ENCODE assay signal across 10 cellular contexts in genomic region chr2:240134956-240135520, GRCh38. TPM values are rescaled to one million over a fixed set of nuclear protein-coding genes. Genes with fewer than 3 reads are reported as not detected.
DNase-seq lines count a peak whose midpoint lies in the region; ATAC-seq and TF ChIP-seq lines count a peak whose summit lies in the region.
"Had no signal": no experiment of that assay in that cellular context is flagged by ENCODE, and none has a peak within 500 bp of the region (broad histone marks: within the 10 kb centered on the region; RNA-seq: fewer than 3 reads in every experiment).

No MANE protein-coding gene starts in this region.

- peaks cover 42% of the 10 kb centered on the region for H3K36me3 ChIP-seq in DND-41 (ENCODE audit: insufficient read depth, low read length)
- peaks cover 28% of the 10 kb centered on the region for H3K36me3 ChIP-seq in SK-N-MC (ENCODE audit: insufficient read depth, low read length)
- H3K36me3 ChIP-seq in trophoblast cell (ENCODE audit: control insufficient read depth in 1 of 2, insufficient read depth in 2 of 2, low read length in 2 of 2) = peaks cover 32 to 35% of the 10 kb centered on the region in 2 experiments

- H2AFZ ChIP-seq in DND-41 (ENCODE audit: low read depth, low read length) (peak overlapping the region; percentile 100; the same call in 1 of the 2 replicates), trophoblast cell (ENCODE audit: insufficient read depth, low read length, poor library complexity) (peak overlapping the region; percentile 13)

- H4K12ac ChIP-seq in trophoblast cell (ENCODE audit: low read depth, low read length) = peak overlapping the region; percentile 36

- WGBS in trophoblast cell (ENCODE audit: extremely low coverage, insufficient coverage, insufficient read length) = no CpG with 5 or more reads among the region's 15 CpGs

- peak overlapping the region; percentile 5 for H3K18ac ChIP-seq in trophoblast cell (ENCODE audit: low read length)

- H3K9me3 ChIP-seq in DND-41 (ENCODE audit: insufficient read depth, low read length, severe bottlenecking) (no peaks in the 10 kb centered on the region), SK-N-MC (ENCODE audit: low read depth, low read length) (no peaks in the 10 kb centered on the region), trophoblast cell (ENCODE audit: insufficient read depth, low read depth, low read length) (peaks cover 3% of the 10 kb centered on the region)
- H3K9me3 ChIP-seq: mucosa of descending colon had no signal

- H3K14ac ChIP-seq in trophoblast cell (ENCODE audit: low read length) = no peak overlapping the region

- H4K20me1 ChIP-seq in DND-41 (ENCODE audit: insufficient read depth, low read length) = peaks cover 15% of the 10 kb centered on the region

- ATAC-seq in DND-41 (ENCODE audit: insufficient read depth, low read depth) = no peak
- no peak for ATAC-seq in HG03520 (IDR thresholded peaks at IDR 0.05; ENCODE audit: unreplicated experiment)

- H3K9ac ChIP-seq in DND-41 (ENCODE audit: low read depth, low read length) = peak overlapping the region; percentile 92
- peak overlapping the region; percentile 95 for H3K9ac ChIP-seq in SK-N-MC (ENCODE audit: insufficient read length)
- H3K9ac ChIP-seq in trophoblast cell (ENCODE audit: low read length) = peak overlapping the region; percentile 84

- no peak for TF ChIP-seq CTCF in DND-41 (IDR thresholded peaks at IDR 0.05; ENCODE audit: borderline replicate concordance, extremely low read depth, low read length, poor library complexity, severe bottlenecking)
- TF ChIP-seq CTCF in fibroblast of the aortic adventitia (IDR thresholded peaks at IDR 0.05; ENCODE audit: insufficient read depth, low read length) = no peak

- peak; percentile 4 for DNase-seq in DND-41
- DNase-seq in SK-N-MC (ENCODE audit: low read depth, low spot score) = no peak
- DNase-seq in fibroblast of the aortic adventitia (ENCODE audit: low read depth) = no peak
- no peak for DNase-seq in trophoblast cell
- no peak for DNase-seq in T-helper 9 cell
- no peak for DNase-seq in NCI-H2081 treated with DMSO at 0.1 percent for 48 hours (lab: John Stamatoyannopoulos, UW)
- no peak for DNase-seq in SW480 (ENCODE audit: low spot score)
- DNase-seq: mucosa of descending colon, T1000 had no signal

- no peak overlapping the region for H3K23ac ChIP-seq in trophoblast cell (ENCODE audit: low read length)

- H3K79me1 ChIP-seq in trophoblast cell (ENCODE audit: low read length) = peaks cover 7% of the 10 kb centered on the region

- H2BK120ac ChIP-seq in trophoblast cell (ENCODE audit: insufficient read depth, low read length, poor library complexity) = no peak overlapping the region

- no peak overlapping the region for H2AK5ac ChIP-seq in trophoblast cell (ENCODE audit: low read length)

- H2BK5ac ChIP-seq in trophoblast cell (ENCODE audit: low read depth, low read length, poor library complexity) = no peak overlapping the region

- H3K4ac ChIP-seq in trophoblast cell (ENCODE audit: low read depth, low read length) = peak overlapping the region; percentile 85

- H3K27me3 ChIP-seq in DND-41 (ENCODE audit: insufficient read depth, low read length, poor library complexity) = no peaks in the 10 kb centered on the region
- H3K27me3 ChIP-seq in trophoblast cell (ENCODE audit: insufficient read depth, low read length) = no peaks in the 10 kb centered on the region

- peaks cover 26% of the 10 kb centered on the region for H3K4me1 ChIP-seq in DND-41 (ENCODE audit: insufficient read depth, low read length)
- H3K4me1 ChIP-seq in trophoblast cell (ENCODE audit: control insufficient read depth in 1 of 2, insufficient read depth in 2 of 2, low read length in 2 of 2) = peaks cover 12 to 14% of the 10 kb centered on the region in 2 experiments

- no peak overlapping the region for H4K91ac ChIP-seq in trophoblast cell (ENCODE audit: low read depth, low read length)

- H4K8ac ChIP-seq in trophoblast cell (ENCODE audit: low read depth, low read length) = no peak overlapping the region

- peak overlapping the region; percentile 91 to 93 for H3K4me3 ChIP-seq in DND-41 (ENCODE audit: low read depth in 1 of 2, low read length in 2 of 2)
- H3K4me3 ChIP-seq in SK-N-MC = peak overlapping the region; percentile 97
- H3K4me3 ChIP-seq in fibroblast of the aortic adventitia (ENCODE audit: low read depth, low read length) = peak overlapping the region; percentile 92
- peak overlapping the region; percentile 89 for H3K4me3 ChIP-seq in trophoblast cell (ENCODE audit: low read depth, low read length)

- H2BK12ac ChIP-seq in trophoblast cell (ENCODE audit: low read length) = no peak overlapping the region

- H3K27ac ChIP-seq in DND-41 (ENCODE audit: low read length) = peak overlapping the region; percentile 78
- no peak overlapping the region for H3K27ac ChIP-seq in SK-N-MC
- no peak overlapping the region for H3K27ac ChIP-seq in trophoblast cell (ENCODE audit: low read depth, low read length)

- H3K79me2 ChIP-seq in DND-41 (ENCODE audit: insufficient read depth, low read length) = peaks cover 35% of the 10 kb centered on the region
- peaks cover 10% of the 10 kb centered on the region for H3K79me2 ChIP-seq in trophoblast cell (ENCODE audit: control insufficient read depth, insufficient read depth, low read length, poor library complexity)

- H3K4me2 ChIP-seq in DND-41 (ENCODE audit: insufficient read depth, low read length) (peak overlapping the region; percentile 99), trophoblast cell (ENCODE audit: low read length) (peak overlapping the region; percentile 91)

RNA-seq across cellular contexts. Expression of gene COPS9, which starts 1.1 kb away (rescaled TPM):
- 37.6 and 73.0 TPM in 2 replicates for total RNA-seq in fibroblast of the aortic adventitia (ENCODE audit: low replicate concordance)
- polyA plus RNA-seq in trophoblast cell (2013) = 226 and 232 TPM in 2 replicates

RNA-seq across cellular contexts. Expression of gene OTOS, which starts 5.4 kb away (rescaled TPM):
- not detected in 2 replicates for total RNA-seq in fibroblast of the aortic adventitia (ENCODE audit: low replicate concordance)
- not detected in 2 replicates for polyA plus RNA-seq in trophoblast cell (2013)
- total RNA-seq: mucosa of descending colon had no signal
